In genomic region chr12:10926263-10926662, GRCh38 we compare ENCODE assay signal across 33 cellular contexts. TPM values are rescaled to one million over a fixed set of nuclear protein-coding genes. Genes with fewer than 3 reads are reported as not detected.
"Had no signal": no experiment of that assay in that cellular context is flagged by ENCODE, and none has a peak within 500 bp of the region (broad histone marks: within the 10 kb centered on the region; RNA-seq: fewer than 3 reads in every experiment).

No MANE protein-coding gene starts in this region.

- ATAC-seq: left cardiac atrium; left lobe of liver; lower lobe of right lung; naive thymus-derived CD8-positive, alpha-beta T cell; pancreas; right cardiac atrium; stimulated activated naive B cell treated with anti-CD40 and anti-IgM and Interleukin-4, amounts not matched to agents 10 μg/mL and 1 μg/mL and 100 μg/mL, for 72 hours; stimulated activated naive CD8-positive, alpha-beta T cell treated with anti-CD3 and anti-CD28 coated beads, Interleukin-15, Interleukin-2, amounts not matched to agents 100 U/mL and 50 U/mL, for 24 hours had no signal

- H3K4me1 Mint-ChIP-seq: nephron; neural crest cell; stimulated activated naive B cell treated with anti-CD40 and anti-IgM and Interleukin-4, amounts not matched to agents 10 μg/mL and 1 μg/mL and 100 μg/mL, for 72 hours had no signal

- DNase-seq: hippocampal formation; kidney glomerular epithelial cell; left cardiac atrium; lower lobe of right lung; mammary epithelial cell; mesenchymal stem cell; naive thymus-derived CD8-positive, alpha-beta T cell; nucleus accumbens; pancreas; posterior cingulate gyrus; retina; right cardiac atrium; stimulated activated CD4-positive, alpha-beta T cell treated with anti-CD3 and anti-CD28 coated beads, Interleukin-1b, Interleukin-23, amount 100 ng/mL, for 48 hours; stimulated activated CD4-positive, alpha-beta T cell treated with anti-CD3 and anti-CD28 coated beads, Interleukin-2, amount 100 ng/mL, for 48 hours; stimulated activated CD4-positive, alpha-beta T cell treated with anti-CD3 and anti-CD28 coated beads, Interleukin-4, amount 100 ng/mL, for 4 hours; stimulated activated CD8-positive, alpha-beta memory T cell treated with anti-CD3 and anti-CD28 coated beads, Interleukin-4, amount 100 ng/mL, for 48 hours; stimulated activated naive B cell treated with anti-CD40 and anti-IgM and Interleukin-4, amounts not matched to agents 10 μg/mL and 1 μg/mL and 100 μg/mL, for 72 hours; stimulated activated naive CD8-positive, alpha-beta T cell treated with anti-CD3 and anti-CD28 coated beads, Interleukin-15, Interleukin-2, amounts not matched to agents 100 U/mL and 50 U/mL, for 24 hours; stomach; testis; thyroid gland; transverse colon; upper lobe of left lung had no signal

- H3K27ac Mint-ChIP-seq: naive thymus-derived CD8-positive, alpha-beta T cell; nephron; stimulated activated naive B cell treated with anti-CD40 and anti-IgM and Interleukin-4, amounts not matched to agents 10 μg/mL and 1 μg/mL and 100 μg/mL, for 72 hours had no signal

- H3K36me3 ChIP-seq: lower lobe of right lung, pancreas, prostate gland, stomach, thyroid gland, transverse colon, upper lobe of left lung, vagina had no signal

- H3K4me3 Mint-ChIP-seq: naive thymus-derived CD8-positive, alpha-beta T cell; nephron; neural crest cell; stimulated activated naive B cell treated with anti-CD40 and anti-IgM and Interleukin-4, amounts not matched to agents 10 μg/mL and 1 μg/mL and 100 μg/mL, for 72 hours had no signal

- FAIRE-seq: keratinocyte had no signal

- H3K9me3 ChIP-seq: lower lobe of right lung, pancreas, prostate gland, stomach, testis, thyroid gland, transverse colon, upper lobe of left lung, vagina had no signal

- H3K27me3 ChIP-seq: pancreas, stomach, testis, thyroid gland, transverse colon, upper lobe of left lung, vagina had no signal

- H3K4me1 ChIP-seq: lower lobe of right lung, pancreas, prostate gland, stomach, testis, thyroid gland, transverse colon, upper lobe of left lung, vagina had no signal

- H3K4me2 ChIP-seq: smooth muscle cell had no signal

- H3K27me3 Mint-ChIP-seq: naive thymus-derived CD8-positive, alpha-beta T cell; stimulated activated naive B cell treated with anti-CD40 and anti-IgM and Interleukin-4, amounts not matched to agents 10 μg/mL and 1 μg/mL and 100 μg/mL, for 72 hours had no signal

- H3K27ac ChIP-seq: lower lobe of right lung, pancreas, prostate gland, stomach, testis, thyroid gland, transverse colon, upper lobe of left lung, vagina had no signal

- H3K4me3 ChIP-seq: lower lobe of right lung, pancreas, prostate gland, smooth muscle cell, stomach, testis, thyroid gland, transverse colon, upper lobe of left lung, vagina had no signal

RNA-seq across cellular contexts. Expression of gene PRH2, which starts 2.8 kb away (rescaled TPM):
- total RNA-seq: left cardiac atrium; left lobe of liver; lower lobe of right lung; mammary epithelial cell; mucosa of gallbladder; naive thymus-derived CD8-positive, alpha-beta T cell; neural crest cell; pancreas; skeletal muscle tissue; smooth muscle cell; stomach; thyroid gland; transverse colon; urinary bladder; vagina had no signal
- polyA plus RNA-seq: naive thymus-derived CD8-positive, alpha-beta T cell; right cardiac atrium; smooth muscle cell; urinary bladder had no signal

RNA-seq across cellular contexts. Expression of gene TAS2R13, which starts 16.9 kb away (rescaled TPM):
- polyA plus RNA-seq: mammary epithelial cell; naive thymus-derived CD8-positive, alpha-beta T cell; pancreas; smooth muscle cell; stomach; urinary bladder had no signal
